1 cellular context compared by ENCODE assay signal in the genomic region with DNA sequence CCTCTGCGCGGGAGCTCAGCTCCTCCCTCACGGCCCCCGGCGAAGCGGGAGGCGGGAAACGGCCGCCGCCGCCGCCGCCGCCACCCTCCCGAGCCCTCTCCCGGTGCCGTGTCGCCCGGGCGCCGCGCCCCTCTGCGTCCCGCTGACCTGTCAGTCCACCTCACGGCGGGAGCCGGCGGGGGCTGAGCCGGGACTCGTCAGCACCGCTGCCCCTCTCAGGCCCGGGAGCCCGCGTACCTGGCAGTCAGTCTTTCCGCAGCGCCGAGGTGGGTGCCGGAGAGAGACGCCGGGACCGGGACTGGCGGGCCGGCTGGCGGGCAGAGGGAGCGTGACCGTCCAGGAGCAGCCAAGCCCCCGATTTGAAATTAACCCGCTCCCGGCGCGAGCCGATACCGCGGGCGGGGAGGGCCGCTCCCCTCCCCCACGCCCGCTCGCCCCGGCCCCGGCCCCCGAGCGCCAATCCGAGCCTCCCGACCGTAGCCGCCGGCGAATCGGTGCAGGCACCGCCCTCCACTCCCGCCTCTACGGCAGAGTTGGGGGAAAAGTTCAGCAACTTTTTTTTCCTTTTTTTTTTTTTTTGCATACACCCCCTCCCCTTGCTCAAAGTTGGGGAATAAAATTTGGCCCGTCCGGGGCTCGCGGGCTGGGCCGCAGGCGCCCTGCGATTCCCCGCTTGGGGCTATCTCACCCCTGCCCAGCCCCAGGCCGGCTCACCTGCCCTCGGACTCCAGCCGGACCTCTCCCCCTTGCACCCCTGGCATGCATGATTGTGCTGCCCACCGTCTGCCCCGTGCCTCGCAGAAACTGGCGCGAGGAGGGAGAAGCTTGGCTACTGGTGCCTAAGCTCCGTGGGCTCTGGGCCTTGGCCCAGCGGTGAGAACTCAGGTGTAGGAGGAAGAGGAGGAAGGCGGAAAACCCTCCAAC.
TF ChIP-seq lines count a peak whose summit lies in the region.

No MANE protein-coding gene starts in this region.

TF ChIP-seq in SK-N-SH treated with all-trans-retinoic acid at 6 μM for 48 hours, 23 proteins besides CTCF, POLR2A, EP300 and RAD21 (continued from another document):
- TF ChIP-seq, protein P1, sequence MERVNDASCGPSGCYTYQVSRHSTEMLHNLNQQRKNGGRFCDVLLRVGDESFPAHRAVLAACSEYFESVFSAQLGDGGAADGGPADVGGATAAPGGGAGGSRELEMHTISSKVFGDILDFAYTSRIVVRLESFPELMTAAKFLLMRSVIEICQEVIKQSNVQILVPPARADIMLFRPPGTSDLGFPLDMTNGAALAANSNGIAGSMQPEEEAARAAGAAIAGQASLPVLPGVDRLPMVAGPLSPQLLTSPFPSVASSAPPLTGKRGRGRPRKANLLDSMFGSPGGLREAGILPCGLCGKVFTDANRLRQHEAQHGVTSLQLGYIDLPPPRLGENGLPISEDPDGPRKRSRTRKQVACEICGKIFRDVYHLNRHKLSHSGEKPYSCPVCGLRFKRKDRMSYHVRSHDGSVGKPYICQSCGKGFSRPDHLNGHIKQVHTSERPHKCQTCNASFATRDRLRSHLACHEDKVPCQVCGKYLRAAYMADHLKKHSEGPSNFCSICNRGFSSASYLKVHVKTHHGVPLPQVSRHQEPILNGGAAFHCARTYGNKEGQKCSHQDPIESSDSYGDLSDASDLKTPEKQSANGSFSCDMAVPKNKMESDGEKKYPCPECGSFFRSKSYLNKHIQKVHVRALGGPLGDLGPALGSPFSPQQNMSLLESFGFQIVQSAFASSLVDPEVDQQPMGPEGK (CRISPR knock-in tag; IDR thresholded peaks at IDR 0.05; ENCODE audit: borderline replicate concordance): no peak
